Comparison of ENCODE assay signal across 13 cellular contexts in the genomic region with DNA sequence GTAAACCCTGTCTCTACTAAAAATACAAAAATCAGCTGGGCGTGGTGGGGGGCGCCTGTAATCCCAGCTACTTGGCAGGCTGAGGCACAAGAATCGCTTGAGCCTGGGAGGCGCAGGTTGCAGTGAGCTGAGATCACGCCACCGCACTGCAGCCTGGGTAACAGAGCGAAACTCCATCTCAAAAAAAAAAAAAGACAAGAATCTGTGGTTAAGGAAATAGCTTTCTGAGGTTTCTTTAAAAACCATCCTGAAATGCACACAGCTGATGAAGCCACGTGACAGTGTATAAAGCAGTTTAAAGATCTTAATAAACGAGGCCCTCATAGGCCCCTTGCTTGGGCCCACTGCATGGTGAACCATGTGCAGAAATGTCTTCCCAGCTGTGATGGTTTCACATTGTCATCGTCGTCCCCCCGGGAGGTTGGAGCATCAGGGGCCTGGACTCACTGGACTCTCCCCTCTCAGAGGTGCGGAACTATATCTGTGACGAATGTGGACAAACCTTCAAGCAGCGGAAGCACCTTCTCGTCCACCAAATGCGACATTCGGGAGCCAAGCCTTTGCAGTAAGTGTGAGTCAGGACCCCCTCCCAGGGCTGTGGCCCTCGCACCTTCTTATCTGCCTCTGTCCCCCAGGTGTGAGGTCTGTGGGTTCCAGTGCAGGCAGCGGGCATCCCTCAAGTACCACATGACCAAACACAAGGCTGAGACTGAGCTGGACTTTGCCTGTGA. TPM values are rescaled to one million over a fixed set of nuclear protein-coding genes. Genes with fewer than 3 reads are reported as not detected.
DNase-seq lines count a peak whose midpoint lies in the region; ATAC-seq and TF ChIP-seq lines count a peak whose summit lies in the region.
"Had no signal": no experiment of that assay in that cellular context is flagged by ENCODE, and none has a peak within 500 bp of the region (broad histone marks: within the 10 kb centered on the region; RNA-seq: fewer than 3 reads in every experiment).

No MANE protein-coding gene starts in this region.

- ATAC-seq in GM23338 (no peak), sciatic nerve (no peak)

- H3K27me3 Mint-ChIP-seq in GM23338 (ENCODE audit: insufficient read depth, low read depth, poor library complexity), result peaks cover 12% of the 10 kb centered on the region

- H2AK5ac ChIP-seq in neuronal stem cell (ENCODE audit: low read depth, low read length), result no peak overlapping the region

- no peak overlapping the region for H2BK12ac ChIP-seq in neuronal stem cell (ENCODE audit: low read length)

- H3K4me1 ChIP-seq in GM23338 (ENCODE audit: insufficient read depth), result no peaks in the 10 kb centered on the region
- H3K4me1 ChIP-seq in neuronal stem cell (ENCODE audit: control insufficient read depth in 2 of 2, insufficient read depth in 1 of 2, low read depth in 1 of 2, low read length in 2 of 2), result no peaks in the 10 kb centered on the region
- H3K4me1 ChIP-seq: thyroid gland had no signal

- H3K36me3 ChIP-seq in GM23338 (ENCODE audit: insufficient read depth), result peaks cover 29% of the 10 kb centered on the region; the same call in 1 of the 2 replicates
- peaks cover 53 to 98% of the 10 kb centered on the region in 2 donors for H3K36me3 ChIP-seq in neuronal stem cell (replicated peaks in 1 of 2; ENCODE audit: control insufficient read depth in 2 of 2, insufficient read depth in 2 of 2, low read length in 2 of 2)

- no peaks in the 10 kb centered on the region for H3K79me2 ChIP-seq in GM23338 (replicated peaks; ENCODE audit: insufficient read depth)

- H4K8ac ChIP-seq in neuronal stem cell (ENCODE audit: low read depth, low read length), result no peak overlapping the region

- WGBS in neuronal stem cell (ENCODE audit: extremely low coverage in 2 of 2, insufficient read length in 2 of 2, insufficient replicate concordance in 1 of 2), 2 donors, result no CpG with 5 or more reads among the region's 20 CpGs

- peaks cover 2% of the 10 kb centered on the region for H3K79me1 ChIP-seq in neuronal stem cell (ENCODE audit: low read depth, low read length)

- H3K27me3 ChIP-seq in GM23338 (ENCODE audit: insufficient read depth), result no peaks in the 10 kb centered on the region
- H3K27me3 ChIP-seq in neuronal stem cell (ENCODE audit: control insufficient read depth in 3 of 3, insufficient read depth in 3 of 3, low read depth in 1 of 3, low read length in 3 of 3), result no peaks in the 10 kb centered on the region
- H3K27me3 ChIP-seq: thyroid gland had no signal

- H3K9ac ChIP-seq in neuronal stem cell (ENCODE audit: low read depth, low read length, poor library complexity), result no peak overlapping the region

- H2BK120ac ChIP-seq in neuronal stem cell (ENCODE audit: low read depth, low read length), result no peak overlapping the region

- H3F3A ChIP-seq in GM23338 (replicated peaks; ENCODE audit: low read depth), result peaks cover 9% of the 10 kb centered on the region

- H3K36me3 Mint-ChIP-seq in GM23338 (ENCODE audit: low read depth), result peaks cover 88% of the 10 kb centered on the region

- H4K20me1 ChIP-seq in GM23338 (replicated peaks; ENCODE audit: insufficient read depth), result peaks cover 2% of the 10 kb centered on the region; the same call in 1 of the 2 replicates

- H2AFZ ChIP-seq in GM23338 (no peak overlapping the region), neuronal stem cell (ENCODE audit: low read length) (no peak overlapping the region)

- intact Hi-C loops in sciatic nerve (cut with DNase I), result no loop called here

- peak overlapping the region; percentile 80 for H3K23ac ChIP-seq in neuronal stem cell (ENCODE audit: low read depth, low read length, poor library complexity)

- H3K4me3 ChIP-seq in GM23338 (no peak overlapping the region), neuronal stem cell (ENCODE audit: low read length in 2 of 2) (peak overlapping the region in 1 of 2 donors; percentile 2)
- H3K4me3 ChIP-seq: thyroid gland had no signal

- no peak overlapping the region for H4K91ac ChIP-seq in neuronal stem cell (ENCODE audit: low read depth, low read length, poor library complexity)

- no peak overlapping the region for H2BK15ac ChIP-seq in neuronal stem cell (ENCODE audit: low read length)

- no peaks in the 10 kb centered on the region for H3K9me2 ChIP-seq in GM23338 (ENCODE audit: insufficient read depth)

- no peak overlapping the region for H2BK5ac ChIP-seq in neuronal stem cell (ENCODE audit: low read length)

- no peak overlapping the region for H3K14ac ChIP-seq in neuronal stem cell (ENCODE audit: low read length)

- CTCF ChIA-PET in GM10248 (lab: Yijun Ruan, JAX), result interaction anchor here (1.7 kb wide), 1 partner anchor 31 kb away, joined by 3 read pairs; no protein-coding TSS in a partner anchor

- POLR2A ChIA-PET in GM10248 (lab: Yijun Ruan, JAX), result no interaction called here

- no peaks in the 10 kb centered on the region; the same call in 2 of the 3 replicates for H3K9me3 Mint-ChIP-seq in GM23338

- H3K4me1 Mint-ChIP-seq in GM23338, result no peaks in the 10 kb centered on the region

- no peak overlapping the region for H3K18ac ChIP-seq in neuronal stem cell (ENCODE audit: low read length)

- DNase-seq in GM23338 (ENCODE audit: low spot score) (no peak), T-helper 22 cell (ENCODE audit: low read depth) (peak; percentile 48), neuronal stem cell (ENCODE audit: low spot score) (no peak), GM10248 (ENCODE audit: extremely low spot score) (no peak), sciatic nerve (ENCODE audit: low spot score) (no peak), NCI-H345 (lab: John Stamatoyannopoulos, UW) (no peak), T1000 (lab: John Stamatoyannopoulos, UW) (no peak)
- DNase-seq in activated naive CD4-positive, alpha-beta T cell treated with anti-CD3 and anti-CD28 coated beads, Interleukin-2, amount 50 U/mL, for 16 hours, result peak; percentile 48
- DNase-seq: GOT3, NCI-H1092 treated with DMSO at 0.1 percent for 48 hours, NCI-H526, thyroid gland had no signal

- TF ChIP-seq CTCF in GM23338 (conservative IDR thresholded peaks at IDR 0.05; ENCODE audit: low read depth in 2 of 2) (no peak), GM10248 (IDR thresholded peaks at IDR 0.05; ENCODE audit: control extremely low read depth, extremely low read depth, low read depth, missing control alignments) (no peak)

- no peak overlapping the region for H3K27ac Mint-ChIP-seq in GM23338

- H3K4me2 ChIP-seq in GM23338 (no peak overlapping the region), neuronal stem cell (ENCODE audit: insufficient read depth, low read length, poor library complexity, severe bottlenecking) (no peak overlapping the region)

- no peak overlapping the region for H3K4ac ChIP-seq in neuronal stem cell (ENCODE audit: low read length)

- no peak overlapping the region for H3K27ac ChIP-seq in GM23338 (ENCODE audit: low read depth)
- H3K27ac ChIP-seq in neuronal stem cell (replicated peaks; ENCODE audit: low read length), result no peak overlapping the region
- H3K27ac ChIP-seq: thyroid gland, VCaP had no signal

- H3K9me3 ChIP-seq in neuronal stem cell (replicated peaks in 1 of 2; ENCODE audit: control insufficient read depth in 2 of 2, insufficient read depth in 1 of 2, low read depth in 1 of 2, low read length in 2 of 2), result peaks cover 0 to 1% of the 10 kb centered on the region in 2 donors
- H3K9me3 ChIP-seq: thyroid gland had no signal

- H3K4me3 Mint-ChIP-seq in GM23338, result no peak overlapping the region

TF ChIP-seq in GM23338, 12 proteins besides CTCF, POLR2A, EP300 and RAD21:
- TF ChIP-seq POLR2AphosphoS5 (IDR thresholded peaks at IDR 0.05; ENCODE audit: low read depth) (peak; percentile 11; the same call in 1 of the 2 replicates), EZH2 (IDR thresholded peaks at IDR 0.05; ENCODE audit: low read depth, unreplicated experiment) (no peak)

RNA-seq across cellular contexts. Expression of gene ZNF276, which starts 16.2 kb away (rescaled TPM):
- 12.7 and 15.6 TPM in 2 replicates for total RNA-seq in GM23338 (2014; rRNA removed; shearing (Covaris generic))
- 3.4 and 4.3 TPM in 2 replicates for polyA plus RNA-seq in GM23338 (2016; fragmentation: Nextera tagmentation; extraction: Ambion mirVana)
- polyA plus RNA-seq in neuronal stem cell (2013, experiment 1 of 2), result 7.1 TPM
- polyA plus RNA-seq in neuronal stem cell (2013, experiment 2 of 2), result 7.7 TPM
- total RNA-seq in sciatic nerve, result 39.8 TPM

RNA-seq across cellular contexts. Expression of gene VPS9D1, which starts 16.8 kb away (rescaled TPM):
- total RNA-seq in GM23338 (2014; rRNA removed; shearing (Covaris generic)), result 1.8 and 2.1 TPM in 2 replicates
- 2.0 and 2.2 TPM in 2 replicates for polyA plus RNA-seq in GM23338 (2016; fragmentation: Nextera tagmentation; extraction: Ambion mirVana)
- polyA plus RNA-seq in neuronal stem cell (2013, experiment 1 of 2), result 5.9 TPM
- 6.0 TPM for polyA plus RNA-seq in neuronal stem cell (2013, experiment 2 of 2)
- total RNA-seq in sciatic nerve, result 14.2 TPM

RNA-seq across cellular contexts. Expression of gene SPATA2L, which starts 36.0 kb away (rescaled TPM):
- total RNA-seq in GM23338 (2014; rRNA removed; shearing (Covaris generic)), result 23.4 and 26.2 TPM in 2 replicates
- polyA plus RNA-seq in GM23338 (2016; fragmentation: Nextera tagmentation; extraction: Ambion mirVana), result 6.9 and 11.1 TPM in 2 replicates
- polyA plus RNA-seq in neuronal stem cell (2013, experiment 1 of 2), result 5.0 TPM
- polyA plus RNA-seq in neuronal stem cell (2013, experiment 2 of 2), result 5.5 TPM
- 10.6 TPM for total RNA-seq in sciatic nerve

RNA-seq across cellular contexts. Expression of gene CDK10, which starts 51.0 kb away (rescaled TPM):
- 53.2 and 64.6 TPM in 2 replicates for total RNA-seq in GM23338 (2014; rRNA removed; shearing (Covaris generic))
- 79.0 and 88.0 TPM in 2 replicates for polyA plus RNA-seq in GM23338 (2016; fragmentation: Nextera tagmentation; extraction: Ambion mirVana)
- 59.5 TPM for polyA plus RNA-seq in neuronal stem cell (2013, experiment 1 of 2)
- 57.9 TPM for polyA plus RNA-seq in neuronal stem cell (2013, experiment 2 of 2)
- total RNA-seq in sciatic nerve, result 58.8 TPM

Comparison
In these comparisons a context has a peak if more than half of its experiments do, and no peak if none do; other contexts are left out.
1. DNase-seq: peak in T-helper 22 cell (single experiment) and activated naive CD4-positive, alpha-beta T cell treated with anti-CD3 and anti-CD28 coated beads, Interleukin-2, amount 50 U/mL, for 16 hours (single experiment); none in GM23338 (single experiment), neuronal stem cell (single experiment), GM10248 (single experiment), sciatic nerve (single experiment), NCI-H345 (single experiment) and T1000 (single experiment).